10 cellular contexts compared by ENCODE assay signal in the genomic region with DNA sequence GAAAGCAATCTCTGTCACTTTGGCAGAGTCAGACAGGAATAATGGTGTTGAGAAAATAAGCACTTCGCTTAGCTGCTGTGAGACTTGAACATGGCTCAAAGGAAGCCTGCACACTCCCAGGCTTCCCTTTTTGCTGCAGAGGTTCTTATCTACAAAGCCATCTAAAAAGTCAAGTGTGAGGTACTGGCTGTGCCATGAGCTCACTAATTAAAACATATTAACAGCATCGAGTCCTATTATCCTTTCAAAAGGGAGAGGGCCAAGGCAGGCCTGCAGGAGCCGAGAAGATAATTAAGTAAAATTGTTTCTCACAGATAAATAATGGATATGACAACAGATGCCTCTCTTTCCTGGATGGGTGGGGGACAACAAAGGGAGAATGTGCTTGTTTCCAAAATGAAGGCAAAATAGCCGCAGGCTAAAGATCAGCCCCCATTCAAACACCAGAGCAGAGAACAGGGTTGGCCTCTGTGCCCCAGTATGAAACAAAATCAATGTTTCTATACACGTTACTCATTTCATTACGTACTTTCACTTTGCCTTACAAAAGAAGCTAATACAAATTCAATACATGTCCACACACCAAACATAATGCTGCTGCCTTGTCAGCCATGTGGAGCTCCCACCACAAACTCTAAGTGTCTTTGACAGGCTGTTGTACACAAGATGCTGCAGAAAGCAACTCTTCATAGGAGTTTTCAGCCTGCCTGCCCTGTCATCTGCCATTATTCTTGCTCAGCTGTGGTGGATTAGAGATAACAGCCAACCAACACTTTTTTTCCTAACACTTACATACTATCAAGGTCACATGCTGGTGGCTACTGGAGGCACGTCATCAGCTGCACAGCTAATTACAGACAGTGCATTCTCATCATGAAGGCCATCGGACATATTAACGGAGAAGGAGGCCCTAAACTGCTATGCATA. TPM values are rescaled to one million over a fixed set of nuclear protein-coding genes. Genes with fewer than 3 reads are reported as not detected.
DNase-seq lines count a peak whose midpoint lies in the region; ATAC-seq and TF ChIP-seq lines count a peak whose summit lies in the region.
"Had no signal": no experiment of that assay in that cellular context is flagged by ENCODE, and none has a peak within 500 bp of the region (broad histone marks: within the 10 kb centered on the region; RNA-seq: fewer than 3 reads in every experiment).

No MANE protein-coding gene starts in this region.

- peak overlapping the region; percentile 14 for H3K27ac ChIP-seq in lower lobe of right lung
- H3K27ac ChIP-seq: PC-9 had no signal

- no peaks in the 10 kb centered on the region for H3K9me3 ChIP-seq in lower lobe of right lung

- peak overlapping the region; percentile 30; the same call in 1 of the 2 replicates for H3K27ac Mint-ChIP-seq in WTC11
- H3K27ac Mint-ChIP-seq in activated CD8-positive, alpha-beta T cell treated with anti-CD3 and anti-CD28 coated beads for 36 hours, result no peak overlapping the region

- H3K27me3 Mint-ChIP-seq in WTC11 (ENCODE audit: low read depth), result no peaks in the 10 kb centered on the region
- H3K27me3 Mint-ChIP-seq in activated CD8-positive, alpha-beta T cell treated with anti-CD3 and anti-CD28 coated beads for 36 hours, result peaks cover 5% of the 10 kb centered on the region

- H3K9me3 Mint-ChIP-seq in WTC11, result no peaks in the 10 kb centered on the region
- no peaks in the 10 kb centered on the region for H3K9me3 Mint-ChIP-seq in activated CD8-positive, alpha-beta T cell treated with anti-CD3 and anti-CD28 coated beads for 36 hours
- H3K9me3 Mint-ChIP-seq: CD8-positive, alpha-beta memory T cell had no signal

- no peak overlapping the region for H3K4me3 Mint-ChIP-seq in WTC11
- no peak overlapping the region for H3K4me3 Mint-ChIP-seq in activated CD8-positive, alpha-beta T cell treated with anti-CD3 and anti-CD28 coated beads for 36 hours

- H3K36me3 ChIP-seq in lower lobe of right lung, result no peaks in the 10 kb centered on the region

- intact Hi-C loops in lower lobe of right lung (cut with DNase I), result no loop called here
- intact Hi-C loops in activated CD8-positive, alpha-beta T cell treated with anti-CD3 and anti-CD28 coated beads for 36 hours (cut with micrococcal nuclease), result no loop called here

- ATAC-seq in HG02852 (IDR thresholded peaks at IDR 0.05; ENCODE audit: unreplicated experiment) (peak; percentile 73), WTC11 (no peak), lower lobe of right lung (peak; percentile 25 to 28)
- no peak for ATAC-seq in activated CD8-positive, alpha-beta T cell treated with anti-CD3 and anti-CD28 coated beads for 36 hours

- H3K4me1 Mint-ChIP-seq in WTC11, result peaks cover 66% of the 10 kb centered on the region
- H3K4me1 Mint-ChIP-seq in activated CD8-positive, alpha-beta T cell treated with anti-CD3 and anti-CD28 coated beads for 36 hours (ENCODE audit: low read depth), result peaks cover 2% of the 10 kb centered on the region

- peak; percentile 18 for DNase-seq in GM12865 (ENCODE audit: low read depth)
- DNase-seq in WTC11 (ENCODE audit: low spot score), result no peak
- DNase-seq in lower lobe of right lung, result no peak
- DNase-seq in NOMO-1 treated with DMSO at 0.1 percent for 48 hours (lab: John Stamatoyannopoulos, UW; ENCODE audit: unreplicated experiment), result no peak
- DNase-seq in islet precursor cell, result no peak
- no peak for DNase-seq in activated CD8-positive, alpha-beta T cell treated with anti-CD3 and anti-CD28 coated beads for 36 hours
- no peak for DNase-seq in GM19240 (ENCODE audit: insufficient read length, low spot score)
- DNase-seq: CD8-positive, alpha-beta memory T cell; PC-9 had no signal

- peaks cover 26% of the 10 kb centered on the region for H3K4me1 ChIP-seq in lower lobe of right lung

- POLR2A ChIA-PET in WTC11 (lab: Charles Lee), result no interaction called here
- POLR2A ChIA-PET in activated CD8-positive, alpha-beta T cell treated with anti-CD3 and anti-CD28 coated beads for 36 hours (lab: Charles Lee), result interaction anchor here (0.8 to 1.0 kb wide), 2 partner anchors 34 to 38 kb away, joined by 3 read pairs; no protein-coding TSS in a partner anchor

- no peaks in the 10 kb centered on the region for H3K27me3 ChIP-seq in lower lobe of right lung (ENCODE audit: low read depth)

- CTCF ChIA-PET in WTC11 (lab: Charles Lee), result interaction anchor here (1.2 to 1.3 kb wide), 2 partner anchors 8 to 77 kb away, joined by 3 read pairs; no protein-coding TSS in a partner anchor
- CTCF ChIA-PET in activated CD8-positive, alpha-beta T cell treated with anti-CD3 and anti-CD28 coated beads for 36 hours (lab: Charles Lee), result interaction anchor here (1.0 to 1.2 kb wide), 2 partner anchors 9 to 10 kb away, joined by 3 to 6 read pairs; no protein-coding TSS in a partner anchor

- H3K36me3 Mint-ChIP-seq in WTC11, result no peaks in the 10 kb centered on the region; the same call in 1 of the 2 replicates
- no peaks in the 10 kb centered on the region for H3K36me3 Mint-ChIP-seq in activated CD8-positive, alpha-beta T cell treated with anti-CD3 and anti-CD28 coated beads for 36 hours (ENCODE audit: low read depth)

- TF ChIP-seq CTCF in GM12865 (IDR thresholded peaks at IDR 0.05; ENCODE audit: insufficient read depth, low read depth, low read length, missing control alignments) (no peak), WTC11 (IDR thresholded peaks at IDR 0.05) (no peak), lower lobe of right lung (IDR thresholded peaks at IDR 0.05) (no peak)
- TF ChIP-seq CTCF in activated CD8-positive, alpha-beta T cell treated with anti-CD3 and anti-CD28 coated beads for 36 hours (IDR thresholded peaks at IDR 0.05), result no peak

- H3K4me3 ChIP-seq in GM12865 (ENCODE audit: low read depth, low read length) (no peak overlapping the region), lower lobe of right lung (no peak overlapping the region)
- H3K4me3 ChIP-seq: PC-9 had no signal

TF ChIP-seq in WTC11, 78 proteins besides CTCF, POLR2A, EP300 and RAD21 (continues in another document):
- TF ChIP-seq ETV6 (CRISPR knock-in tag; IDR thresholded peaks at IDR 0.05), result no peak
- no peak for TF ChIP-seq ZNF423 (CRISPR knock-in tag; IDR thresholded peaks at IDR 0.05)
- TF ChIP-seq, protein P1, sequence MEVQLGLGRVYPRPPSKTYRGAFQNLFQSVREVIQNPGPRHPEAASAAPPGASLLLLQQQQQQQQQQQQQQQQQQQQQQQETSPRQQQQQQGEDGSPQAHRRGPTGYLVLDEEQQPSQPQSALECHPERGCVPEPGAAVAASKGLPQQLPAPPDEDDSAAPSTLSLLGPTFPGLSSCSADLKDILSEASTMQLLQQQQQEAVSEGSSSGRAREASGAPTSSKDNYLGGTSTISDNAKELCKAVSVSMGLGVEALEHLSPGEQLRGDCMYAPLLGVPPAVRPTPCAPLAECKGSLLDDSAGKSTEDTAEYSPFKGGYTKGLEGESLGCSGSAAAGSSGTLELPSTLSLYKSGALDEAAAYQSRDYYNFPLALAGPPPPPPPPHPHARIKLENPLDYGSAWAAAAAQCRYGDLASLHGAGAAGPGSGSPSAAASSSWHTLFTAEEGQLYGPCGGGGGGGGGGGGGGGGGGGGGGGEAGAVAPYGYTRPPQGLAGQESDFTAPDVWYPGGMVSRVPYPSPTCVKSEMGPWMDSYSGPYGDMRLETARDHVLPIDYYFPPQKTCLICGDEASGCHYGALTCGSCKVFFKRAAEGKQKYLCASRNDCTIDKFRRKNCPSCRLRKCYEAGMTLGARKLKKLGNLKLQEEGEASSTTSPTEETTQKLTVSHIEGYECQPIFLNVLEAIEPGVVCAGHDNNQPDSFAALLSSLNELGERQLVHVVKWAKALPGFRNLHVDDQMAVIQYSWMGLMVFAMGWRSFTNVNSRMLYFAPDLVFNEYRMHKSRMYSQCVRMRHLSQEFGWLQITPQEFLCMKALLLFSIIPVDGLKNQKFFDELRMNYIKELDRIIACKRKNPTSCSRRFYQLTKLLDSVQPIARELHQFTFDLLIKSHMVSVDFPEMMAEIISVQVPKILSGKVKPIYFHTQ (CRISPR knock-in tag; IDR thresholded peaks at IDR 0.05), result no peak
- TF ChIP-seq HMGA2 (CRISPR knock-in tag; IDR thresholded peaks at IDR 0.05), result no peak
- TF ChIP-seq FOXJ3 (CRISPR knock-in tag; IDR thresholded peaks at IDR 0.05; ENCODE audit: borderline replicate concordance), result no peak
- TF ChIP-seq, protein P2, sequence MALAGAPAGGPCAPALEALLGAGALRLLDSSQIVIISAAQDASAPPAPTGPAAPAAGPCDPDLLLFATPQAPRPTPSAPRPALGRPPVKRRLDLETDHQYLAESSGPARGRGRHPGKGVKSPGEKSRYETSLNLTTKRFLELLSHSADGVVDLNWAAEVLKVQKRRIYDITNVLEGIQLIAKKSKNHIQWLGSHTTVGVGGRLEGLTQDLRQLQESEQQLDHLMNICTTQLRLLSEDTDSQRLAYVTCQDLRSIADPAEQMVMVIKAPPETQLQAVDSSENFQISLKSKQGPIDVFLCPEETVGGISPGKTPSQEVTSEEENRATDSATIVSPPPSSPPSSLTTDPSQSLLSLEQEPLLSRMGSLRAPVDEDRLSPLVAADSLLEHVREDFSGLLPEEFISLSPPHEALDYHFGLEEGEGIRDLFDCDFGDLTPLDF (CRISPR knock-in tag; IDR thresholded peaks at IDR 0.05), result no peak
- no peak for TF ChIP-seq CREM (CRISPR knock-in tag; IDR thresholded peaks at IDR 0.05)
- no peak for TF ChIP-seq MXD4 (CRISPR knock-in tag; IDR thresholded peaks at IDR 0.05; ENCODE audit: borderline replicate concordance)
- TF ChIP-seq, protein P3, sequence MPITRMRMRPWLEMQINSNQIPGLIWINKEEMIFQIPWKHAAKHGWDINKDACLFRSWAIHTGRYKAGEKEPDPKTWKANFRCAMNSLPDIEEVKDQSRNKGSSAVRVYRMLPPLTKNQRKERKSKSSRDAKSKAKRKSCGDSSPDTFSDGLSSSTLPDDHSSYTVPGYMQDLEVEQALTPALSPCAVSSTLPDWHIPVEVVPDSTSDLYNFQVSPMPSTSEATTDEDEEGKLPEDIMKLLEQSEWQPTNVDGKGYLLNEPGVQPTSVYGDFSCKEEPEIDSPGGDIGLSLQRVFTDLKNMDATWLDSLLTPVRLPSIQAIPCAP (CRISPR knock-in tag; IDR thresholded peaks at IDR 0.05), result no peak

RNA-seq across cellular contexts. Expression of a gene that starts 55.3 kb away (rescaled TPM):
- total RNA-seq in WTC11 (2021) (38.7 to 42.7 TPM (median 41.6 TPM) in 3 replicates), lower lobe of right lung (90.8 TPM)
- 1 to 10 TPM; 2.8 to 3.1 TPM for total RNA-seq in activated CD8-positive, alpha-beta T cell treated with anti-CD3 and anti-CD28 coated beads for 36 hours

Comparison
In these comparisons a context has a peak if more than half of its experiments do, and no peak if none do; other contexts are left out.
1. ATAC-seq: peak in HG02852 (single experiment) and lower lobe of right lung (2 of 2); none in WTC11 (single experiment) and activated CD8-positive, alpha-beta T cell treated with anti-CD3 and anti-CD28 coated beads for 36 hours (single experiment).